28 cellular contexts compared by ENCODE assay signal in the genomic region with DNA sequence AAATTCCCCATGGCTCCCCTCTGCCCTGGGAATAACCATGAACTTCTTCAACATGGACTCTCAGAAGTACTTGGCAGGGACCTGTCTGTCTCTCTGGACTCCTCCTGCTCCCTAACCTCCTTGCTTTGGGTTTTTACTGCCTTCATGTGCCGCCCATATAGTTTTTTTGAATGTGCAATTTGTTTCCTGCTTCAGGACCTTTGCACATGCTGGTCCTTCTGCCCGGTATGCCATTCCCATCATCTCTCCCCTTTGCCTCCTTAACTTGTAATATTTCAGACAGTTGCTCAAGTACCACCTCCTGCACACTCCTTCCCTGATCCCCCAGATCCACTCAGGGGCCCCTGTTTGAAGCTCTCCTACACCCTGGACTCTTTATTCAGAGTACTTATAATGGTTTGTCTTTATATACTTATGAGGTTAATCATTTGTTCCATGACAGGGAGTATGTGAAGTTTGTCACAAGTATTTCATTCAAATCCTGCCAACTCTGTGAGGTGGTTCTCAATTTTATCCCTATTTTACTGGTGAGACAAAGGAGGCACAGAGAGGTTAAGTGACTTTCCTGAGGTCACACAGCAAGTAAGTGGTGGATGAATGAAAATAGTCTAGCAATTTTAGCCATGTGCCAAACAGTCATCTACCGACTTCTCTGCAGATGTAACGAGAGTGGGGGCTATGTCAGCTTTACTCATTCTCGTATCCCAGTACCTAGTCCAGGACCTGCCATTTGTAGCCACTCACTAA.
"Had no signal": no experiment of that assay in that cellular context is flagged by ENCODE, and none has a peak within 500 bp of the region (broad histone marks: within the 10 kb centered on the region; RNA-seq: fewer than 3 reads in every experiment).

No MANE protein-coding gene starts in this region.

- ATAC-seq: activated CD4-positive, alpha-beta T cell treated with anti-CD3 and anti-CD28 coated beads for 36 hours; Panc1 had no signal

- H3K36me3 ChIP-seq: breast epithelium, SJCRH30, WERI-Rb-1 had no signal

- H3K27ac Mint-ChIP-seq: activated CD4-positive, alpha-beta T cell treated with anti-CD3 and anti-CD28 coated beads for 36 hours; activated CD4-positive, alpha-beta T cell treated with anti-CD3 and anti-CD28 coated beads, Interleukin-2, amount 10 ng/mL, durations not matched to agents 7 days and 5 days; activated naive CD8-positive, alpha-beta T cell treated with anti-CD3 and anti-CD28 coated beads for 36 hours had no signal

- H3K4me1 Mint-ChIP-seq: activated CD4-positive, alpha-beta T cell treated with anti-CD3 and anti-CD28 coated beads for 36 hours; activated CD4-positive, alpha-beta T cell treated with anti-CD3 and anti-CD28 coated beads, Interleukin-2, amount 10 ng/mL, durations not matched to agents 7 days and 5 days; activated naive CD8-positive, alpha-beta T cell treated with anti-CD3 and anti-CD28 coated beads for 36 hours had no signal

- H3K9me3 Mint-ChIP-seq: activated CD4-positive, alpha-beta T cell treated with anti-CD3 and anti-CD28 coated beads, Interleukin-2, amount 10 ng/mL, durations not matched to agents 7 days and 5 days; activated naive CD8-positive, alpha-beta T cell treated with anti-CD3 and anti-CD28 coated beads for 36 hours had no signal

- H3K4me1 ChIP-seq: breast epithelium had no signal

- DNase-seq: activated CD4-positive, alpha-beta T cell treated with anti-CD3 and anti-CD28 coated beads for 36 hours; activated CD4-positive, alpha-beta T cell treated with anti-CD3 and anti-CD28 coated beads, Interleukin-2, amount 10 ng/mL, durations not matched to agents 7 days and 5 days; activated CD4-positive, alpha-beta T cell treated with anti-CD3 and anti-CD28 coated beads, Interleukin-2, amount 50 U/mL, for 48 hours; activated CD4-positive, CD25-positive, alpha-beta regulatory T cell; activated CD8-positive, alpha-beta memory T cell treated with anti-CD3 and anti-CD28 coated beads, Interleukin-2, amount 50 U/mL, for 4 hours; activated effector memory CD4-positive, alpha-beta T cell treated with anti-CD3 and anti-CD28 coated beads, Interleukin-2, amount 50 U/mL, for 16 hours; activated naive CD4-positive, alpha-beta T cell; activated naive CD4-positive, alpha-beta T cell treated with anti-CD3 and anti-CD28 coated beads, Interleukin-2, amount 50 U/mL, for 16 hours; activated naive CD8-positive, alpha-beta T cell treated with anti-CD3 and anti-CD28 coated beads for 36 hours; activated T-cell treated with anti-CD3 and anti-CD28 coated beads, Interleukin-2, amount 50 U/mL, for 48 hours; amniotic stem cell; cerebellar nuclear complex; MM.1S; MV-4-11; NCI-H1092; NCI-H1436 treated with DMSO at 0.1 percent for 48 hours; NCI-H1694 treated with DMSO at 0.1 percent for 48 hours; NCI-H2029; NCI-H345; NCI-H524 treated with DMSO at 0.1 percent for 48 hours; SHP77; SJCRH30; T1000; WERI-Rb-1 had no signal

- H3K9ac ChIP-seq: KMS-11 had no signal

- H3K36me3 Mint-ChIP-seq: activated naive CD8-positive, alpha-beta T cell treated with anti-CD3 and anti-CD28 coated beads for 36 hours had no signal

- H3K9me3 ChIP-seq: breast epithelium, SJCRH30 had no signal

- H3K4me2 ChIP-seq: KMS-11 had no signal

- H3K27me3 Mint-ChIP-seq: activated CD4-positive, alpha-beta T cell treated with anti-CD3 and anti-CD28 coated beads for 36 hours had no signal

- H3K27ac ChIP-seq: breast epithelium, KMS-11, SJCRH30, SK-N-MC, WERI-Rb-1 had no signal

- H3K27me3 ChIP-seq: breast epithelium, SJCRH30 had no signal

- H3K4me3 ChIP-seq: breast epithelium, SJCRH30, SK-N-MC had no signal

- H3K4me3 Mint-ChIP-seq: activated CD4-positive, alpha-beta T cell treated with anti-CD3 and anti-CD28 coated beads for 36 hours; activated CD4-positive, alpha-beta T cell treated with anti-CD3 and anti-CD28 coated beads, Interleukin-2, amount 10 ng/mL, durations not matched to agents 7 days and 5 days; activated naive CD8-positive, alpha-beta T cell treated with anti-CD3 and anti-CD28 coated beads for 36 hours had no signal
